9 cellular contexts compared by ENCODE assay signal in the genomic region with DNA sequence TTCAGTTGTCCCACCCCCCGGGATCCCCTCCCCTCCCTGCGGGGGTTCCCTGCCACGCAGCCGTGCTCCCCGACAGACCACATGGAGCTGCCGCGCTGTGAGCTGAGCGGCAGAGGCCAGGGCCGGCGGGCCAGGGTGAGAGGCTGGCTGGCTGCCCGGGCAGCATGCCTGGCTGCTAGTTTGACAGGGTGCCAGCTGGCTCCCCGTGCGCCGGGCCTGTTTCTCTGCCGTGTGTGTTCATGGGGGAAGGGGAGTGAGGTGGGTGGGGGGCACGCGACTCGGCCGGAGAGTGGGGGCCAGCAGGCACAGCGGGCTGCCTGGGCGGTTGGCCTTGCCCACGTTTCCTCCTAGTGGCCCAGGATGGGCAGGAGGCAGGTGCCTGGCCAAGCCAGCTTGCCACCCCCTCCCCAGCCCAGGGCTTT. TPM values are rescaled to one million over a fixed set of nuclear protein-coding genes. Genes with fewer than 3 reads are reported as not detected.
A peak's percentile ranks its signal among the peaks of the same experiment; 100 is the strongest.
DNase-seq lines count a peak whose midpoint lies in the region; ATAC-seq, FAIRE-seq and TF ChIP-seq lines count a peak whose summit lies in the region.
"Had no signal": no experiment of that assay in that cellular context is flagged by ENCODE, and none has a peak within 500 bp of the region (broad histone marks: within the 10 kb centered on the region; RNA-seq: fewer than 3 reads in every experiment).

No MANE protein-coding gene starts in this region.

- H3K4me3 ChIP-seq in A549 (no peak overlapping the region), SK-N-MC (peak overlapping the region; percentile 56), small intestine (ENCODE audit: low read depth in 1 of 2, low read length in 2 of 2) (no peak overlapping the region)
- H3K4me3 ChIP-seq: skin epidermis had no signal

- POLR2A ChIA-PET in A549 (lab: Yijun Ruan, JAX): interaction anchor here (0.7 to 3.1 kb wide), 7 partner anchors 10 to 190 kb away, joined by 3 to 25 read pairs (median 4); a partner anchor contains a TSS

- no peaks in the 10 kb centered on the region for H3K9me3 ChIP-seq in A549
- no peaks in the 10 kb centered on the region for H3K9me3 ChIP-seq in SK-N-MC (ENCODE audit: low read depth, low read length)
- no peaks in the 10 kb centered on the region for H3K9me3 ChIP-seq in small intestine (ENCODE audit: control insufficient read depth, low read depth)

- TF ChIP-seq EP300 in A549 (IDR thresholded peaks at IDR 0.05): peak in 1 of 2 experiments; percentile 22; a peak in 1 of 5 replicates

- FAIRE-seq in A549 (lab: Jason Lieb, UNC) (no peak), small intestine (lab: Jason Lieb, UNC) (no peak), GM19239 (lab: Jason Lieb, UNC) (no peak)

- DNase-seq in A549 (ENCODE audit: low read depth in 1 of 2, low spot score in 1 of 2) (peak; percentile 64 to 80), HPDE6-E6E7 (ENCODE audit: extremely low spot score) (peak; percentile 67), SK-N-MC (ENCODE audit: low read depth, low spot score) (no peak), head of caudate nucleus (peak; percentile 76 to 97 (median 89)), small intestine (peak; percentile 62), GM19239 (ENCODE audit: insufficient read length, low spot score) (no peak), erythroblast (lab: John Stamatoyannopoulos, UW) (no peak)

- TF ChIP-seq POLR2A in A549 (IDR thresholded peaks at IDR 0.05; ENCODE audit: low read length) (no peak), erythroblast (IDR thresholded peaks at IDR 0.05; ENCODE audit: low read length) (no peak)

- H3K4me1 ChIP-seq in A549: peaks cover 51% of the 10 kb centered on the region
- peaks cover 2 to 6% of the 10 kb centered on the region in 2 donors for H3K4me1 ChIP-seq in small intestine (ENCODE audit: control insufficient read depth in 2 of 2, insufficient read depth in 1 of 2, low read depth in 1 of 2, low read length in 1 of 2)

- H3K9ac ChIP-seq in SK-N-MC (ENCODE audit: insufficient read length): no peak overlapping the region

- TF ChIP-seq RAD21 in A549 (conservative IDR thresholded peaks at IDR 0.05 in 1 of 2, IDR thresholded peaks at IDR 0.05 in 1 of 2): peak in 1 of 2 experiments; percentile 34; a peak in 1 of 5 replicates

- no peak for TF ChIP-seq CTCF in A549 (IDR thresholded peaks at IDR 0.05)

- ATAC-seq in A549 (peak; percentile 49 to 77), HG02840 (IDR thresholded peaks at IDR 0.05; ENCODE audit: low FRiP score, unreplicated experiment) (no peak)

- H3K4me2 ChIP-seq in A549: peak overlapping the region; percentile 78

- H3K27me3 ChIP-seq in small intestine (ENCODE audit: control insufficient read depth in 2 of 2, insufficient read depth in 2 of 2, low read length in 2 of 2): peaks cover 0 to 3% of the 10 kb centered on the region in 2 donors

- intact Hi-C loops in head of caudate nucleus (cut with DNase I): no loop called here

- CTCF ChIA-PET in A549 (lab: Yijun Ruan, JAX): interaction anchor here (0.6 to 4.5 kb wide), 26 partner anchors 10 to 177 kb away, joined by 3 to 39 read pairs (median 5); a partner anchor contains a TSS

- peak overlapping the region; percentile 69 to 84 for H3K27ac ChIP-seq in A549
- no peak overlapping the region for H3K27ac ChIP-seq in SK-N-MC
- no peak overlapping the region for H3K27ac ChIP-seq in small intestine (ENCODE audit: low read depth in 1 of 2, low read length in 1 of 2)

- H3K36me3 ChIP-seq in SK-N-MC (ENCODE audit: insufficient read depth, low read length) (peaks cover under 1% of the 10 kb centered on the region; the same call in 1 of the 2 replicates), small intestine (ENCODE audit: control insufficient read depth in 2 of 2, insufficient read depth in 2 of 2, low read length in 2 of 2) (no peaks in the 10 kb centered on the region)

- WGBS in A549 (ENCODE audit: missing lambda C conversion rate): 3% methylated on average over 9 of the region's 22 CpGs
- 1 to 2% (median 1%) methylated on average over 20 to 22 of the region's 22 CpGs for WGBS in small intestine, 3 donors

TF ChIP-seq in A549, 52 proteins besides CTCF, POLR2A, EP300 and RAD21:
- TF ChIP-seq SMC3 (IDR thresholded peaks at IDR 0.05): peak; percentile 35; the same call in 2 of the 3 replicates
- TF ChIP-seq SREBF2 (IDR thresholded peaks at IDR 0.05): no peak
- TF ChIP-seq MYC (IDR thresholded peaks at IDR 0.05; ENCODE audit: borderline replicate concordance, low read length): peak; percentile 84
- TF ChIP-seq, protein P1, sequence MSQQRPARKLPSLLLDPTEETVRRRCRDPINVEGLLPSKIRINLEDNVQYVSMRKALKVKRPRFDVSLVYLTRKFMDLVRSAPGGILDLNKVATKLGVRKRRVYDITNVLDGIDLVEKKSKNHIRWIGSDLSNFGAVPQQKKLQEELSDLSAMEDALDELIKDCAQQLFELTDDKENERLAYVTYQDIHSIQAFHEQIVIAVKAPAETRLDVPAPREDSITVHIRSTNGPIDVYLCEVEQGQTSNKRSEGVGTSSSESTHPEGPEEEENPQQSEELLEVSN (IDR thresholded peaks at IDR 0.05; ENCODE audit: borderline replicate concordance, low read depth): peak; percentile 82
- TF ChIP-seq FOSL2 (IDR thresholded peaks at IDR 0.05): no peak
- 0 out of 2 replicates have a peak, but pooled peaks have one; percentile 1 for TF ChIP-seq FOSL2 (CRISPR knock-in tag; IDR thresholded peaks at IDR 0.05)
- TF ChIP-seq, protein P2, sequence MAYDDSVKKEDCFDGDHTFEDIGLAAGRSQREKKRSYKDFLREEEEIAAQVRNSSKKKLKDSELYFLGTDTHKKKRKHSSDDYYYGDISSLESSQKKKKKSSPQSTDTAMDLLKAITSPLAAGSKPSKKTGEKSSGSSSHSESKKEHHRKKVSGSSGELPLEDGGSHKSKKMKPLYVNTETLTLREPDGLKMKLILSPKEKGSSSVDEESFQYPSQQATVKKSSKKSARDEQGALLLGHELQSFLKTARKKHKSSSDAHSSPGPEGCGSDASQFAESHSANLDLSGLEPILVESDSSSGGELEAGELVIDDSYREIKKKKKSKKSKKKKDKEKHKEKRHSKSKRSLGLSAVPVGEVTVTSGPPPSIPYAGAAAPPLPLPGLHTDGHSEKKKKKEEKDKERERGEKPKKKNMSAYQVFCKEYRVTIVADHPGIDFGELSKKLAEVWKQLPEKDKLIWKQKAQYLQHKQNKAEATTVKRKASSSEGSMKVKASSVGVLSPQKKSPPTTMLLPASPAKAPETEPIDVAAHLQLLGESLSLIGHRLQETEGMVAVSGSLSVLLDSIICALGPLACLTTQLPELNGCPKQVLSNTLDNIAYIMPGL (CRISPR knock-in tag; IDR thresholded peaks at IDR 0.05; ENCODE audit: borderline replicate concordance): no peak
- peak; percentile 71 for TF ChIP-seq GATA3 (IDR thresholded peaks at IDR 0.05; ENCODE audit: borderline replicate concordance)
- TF ChIP-seq, protein P3, sequence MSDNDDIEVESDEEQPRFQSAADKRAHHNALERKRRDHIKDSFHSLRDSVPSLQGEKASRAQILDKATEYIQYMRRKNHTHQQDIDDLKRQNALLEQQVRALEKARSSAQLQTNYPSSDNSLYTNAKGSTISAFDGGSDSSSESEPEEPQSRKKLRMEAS (IDR thresholded peaks at IDR 0.05): peak; percentile 98
- no peak for TF ChIP-seq CEBPB (IDR thresholded peaks at IDR 0.05)
- TF ChIP-seq BHLHE40 (IDR thresholded peaks at IDR 0.05; ENCODE audit: low read depth, low read length): 0 out of 2 replicates have a peak, but pooled peaks have one; percentile 37
- TF ChIP-seq ZFP36 (IDR thresholded peaks at IDR 0.05; ENCODE audit: borderline replicate concordance, partially characterized antibody): no peak
- TF ChIP-seq, protein P4, sequence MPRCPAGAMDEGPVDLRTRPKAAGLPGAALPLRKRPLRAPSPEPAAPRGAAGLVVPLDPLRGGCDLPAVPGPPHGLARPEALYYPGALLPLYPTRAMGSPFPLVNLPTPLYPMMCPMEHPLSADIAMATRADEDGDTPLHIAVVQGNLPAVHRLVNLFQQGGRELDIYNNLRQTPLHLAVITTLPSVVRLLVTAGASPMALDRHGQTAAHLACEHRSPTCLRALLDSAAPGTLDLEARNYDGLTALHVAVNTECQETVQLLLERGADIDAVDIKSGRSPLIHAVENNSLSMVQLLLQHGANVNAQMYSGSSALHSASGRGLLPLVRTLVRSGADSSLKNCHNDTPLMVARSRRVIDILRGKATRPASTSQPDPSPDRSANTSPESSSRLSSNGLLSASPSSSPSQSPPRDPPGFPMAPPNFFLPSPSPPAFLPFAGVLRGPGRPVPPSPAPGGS (IDR thresholded peaks at IDR 0.05): no peak
- peak in 1 of 2 experiments; percentile 71; a peak in 1 of 5 replicates for TF ChIP-seq JUN (IDR thresholded peaks at IDR 0.05)

RNA-seq across cellular contexts. Expression of a gene that starts 34.1 kb away (rescaled TPM):
- 2.1 and 2.6 TPM in 2 replicates for polyA plus RNA-seq in A549 (2011; rRNA removed)
- 7.4 and 8.4 TPM in 2 replicates for polyA plus RNA-seq in A549 (2012; cell fraction: cytosol; rRNA removed)
- 27.4 and 38.1 TPM in 2 replicates for polyA plus RNA-seq in A549 (2012; cell fraction: nucleus; rRNA removed)
- 5.2 to 5.9 TPM (median 5.8 TPM) in 3 replicates for polyA plus RNA-seq in A549 (2017; fragmentation: RNase III; extraction: RNeasy Plus Mini Kit Qiagen cat#74134 plus additional on column Dnase treatment)
- polyA minus RNA-seq in A549 (2011; rRNA and poly(A)+ RNA removed): 2.6 and 3.5 TPM in 2 replicates
- polyA plus RNA-seq in small intestine: 10 to 100 TPM in 1 of 3 donors, 1 to 10 TPM in 2; 2.2 to 13.4 (median 6.3) TPM

Comparison
In these comparisons a context has a peak if more than half of its experiments do, and no peak if none do; other contexts are left out.
1. DNase-seq: peak in A549 (2 of 2), HPDE6-E6E7 (single experiment), head of caudate nucleus (42 of 42) and small intestine (single experiment); none in SK-N-MC (single experiment), GM19239 (single experiment) and erythroblast (0 of 2).
2. H3K27ac ChIP-seq: peak in A549 (2 of 2); none in SK-N-MC (single experiment) and small intestine (0 of 2).